ENCODE assay signal across 10 cellular contexts in the genomic region with DNA sequence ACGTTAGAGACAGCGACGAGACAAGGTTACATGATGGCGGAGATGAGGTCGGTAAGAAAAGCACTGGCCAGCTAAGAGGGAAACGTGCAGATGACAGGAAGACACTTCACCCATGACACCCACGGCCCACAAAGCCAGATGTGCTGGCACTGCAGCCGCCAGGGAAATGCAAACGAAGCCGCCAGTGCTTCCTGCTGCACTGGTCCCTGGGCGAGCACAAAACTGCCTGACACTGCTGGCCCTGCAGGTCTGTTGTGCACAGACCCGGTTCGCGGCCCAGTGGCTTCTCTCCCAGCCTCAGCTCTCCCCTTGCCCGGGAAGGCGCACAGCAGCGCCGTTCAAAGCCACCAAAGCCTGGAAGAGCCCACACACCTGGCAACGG. TPM values are rescaled to one million over a fixed set of nuclear protein-coding genes. Genes with fewer than 3 reads are reported as not detected.
DNase-seq lines count a peak whose midpoint lies in the region; ATAC-seq and TF ChIP-seq lines count a peak whose summit lies in the region.
"Had no signal": no experiment of that assay in that cellular context is flagged by ENCODE, and none has a peak within 500 bp of the region (broad histone marks: within the 10 kb centered on the region; RNA-seq: fewer than 3 reads in every experiment).

No MANE protein-coding gene starts in this region.

- no peak for TF ChIP-seq CTCF in neural progenitor cell (IDR thresholded peaks at IDR 0.05)
- TF ChIP-seq CTCF in GM13976 (IDR thresholded peaks at IDR 0.05; ENCODE audit: borderline replicate concordance, control extremely low read depth, extremely low read depth, insufficient read depth, missing control alignments), result no peak

- H3K9me3 Mint-ChIP-seq in immature natural killer cell (no peaks in the 10 kb centered on the region), neural progenitor cell (no peaks in the 10 kb centered on the region)

- peak overlapping the region; percentile 36 to 99 (median 90) for H3K27ac Mint-ChIP-seq in immature natural killer cell
- H3K27ac Mint-ChIP-seq in neural progenitor cell, result no peak overlapping the region

- peaks cover 3% of the 10 kb centered on the region for H3F3A ChIP-seq in neural progenitor cell (ENCODE audit: low read depth)

- no peak overlapping the region for H3K27ac ChIP-seq in neural progenitor cell

- no peaks in the 10 kb centered on the region for H3K27me3 ChIP-seq in neural progenitor cell

- no peak overlapping the region for H2AFZ ChIP-seq in neural progenitor cell (replicated peaks)

- in situ Hi-C loops in GM13976 (cut with MboI; ENCODE audit: low sequenced_read_pairs, unreplicated experiment), result no loop called here

- H3K4me1 Mint-ChIP-seq in immature natural killer cell, result peaks cover 16 to 25% of the 10 kb centered on the region in 2 donors
- peaks cover 3% of the 10 kb centered on the region for H3K4me1 Mint-ChIP-seq in neural progenitor cell

- H3K36me3 ChIP-seq in neural progenitor cell, result no peaks in the 10 kb centered on the region

- ATAC-seq in GM18520 (IDR thresholded peaks at IDR 0.05; ENCODE audit: unreplicated experiment) (peak; percentile 28), GM21447 (IDR thresholded peaks at IDR 0.05; ENCODE audit: unreplicated experiment) (peak; percentile 64), HG03460 (IDR thresholded peaks at IDR 0.05; ENCODE audit: unreplicated experiment) (peak; percentile 56)

- no peak overlapping the region for H3K9ac ChIP-seq in neural progenitor cell

- H3K27me3 Mint-ChIP-seq in immature natural killer cell (ENCODE audit: low read depth in 3 of 3), result peaks cover 0 to 11% (median 10%) of the 10 kb centered on the region in 3 donors
- peaks cover 5% of the 10 kb centered on the region for H3K27me3 Mint-ChIP-seq in neural progenitor cell (ENCODE audit: insufficient read depth, low read depth)

- peaks cover 9 to 17% (median 10%) of the 10 kb centered on the region in 3 donors for H3K36me3 Mint-ChIP-seq in immature natural killer cell
- H3K36me3 Mint-ChIP-seq in neural progenitor cell, result peaks cover 6% of the 10 kb centered on the region

- H3K79me2 ChIP-seq in neural progenitor cell (ENCODE audit: low read depth), result peaks cover 23% of the 10 kb centered on the region

- H3K4me3 Mint-ChIP-seq in immature natural killer cell (peak overlapping the region in 2 of 5 donors; percentile 69 to 77), neural progenitor cell (no peak overlapping the region)

- peaks cover 67% of the 10 kb centered on the region for H4K20me1 ChIP-seq in neural progenitor cell (ENCODE audit: low read depth)

- no peak overlapping the region for H3K4me2 ChIP-seq in neural progenitor cell

- no peaks in the 10 kb centered on the region for H3K9me3 ChIP-seq in neural progenitor cell (ENCODE audit: low read depth)

- no peaks in the 10 kb centered on the region for H3K4me1 ChIP-seq in neural progenitor cell

- no peak overlapping the region for H3K4me3 ChIP-seq in neural progenitor cell
- H3K4me3 ChIP-seq: lung had no signal

- DNase-seq in immature natural killer cell (peak in 1 of 3 donors; percentile 71), nucleus accumbens (lab: John Stamatoyannopoulos, UW) (no peak), neural progenitor cell (ENCODE audit: low spot score) (no peak), GM13976 (ENCODE audit: low spot score) (no peak), NCI-H1092 (lab: John Stamatoyannopoulos, UW) (no peak)
- DNase-seq: NCI-H1694 had no signal

RNA-seq across cellular contexts. Expression of a gene that starts 20.3 kb away (rescaled TPM):
- polyA plus RNA-seq in immature natural killer cell, result under 1 TPM in 2 of 3 donors, not detected in 1; 0.59 to 0.89 TPM
- 17.1 and 19.6 TPM in 2 replicates for total RNA-seq in neural progenitor cell (ENCODE audit: low replicate concordance)

RNA-seq across cellular contexts. Expression of a gene that starts 20.4 kb away (rescaled TPM):
- polyA plus RNA-seq in immature natural killer cell, result not detected
- not detected in 2 replicates for total RNA-seq in neural progenitor cell (ENCODE audit: low replicate concordance)
- total RNA-seq: lung had no signal
- polyA plus RNA-seq: lung had no signal
